ENCODE assay signal across 9 cellular contexts in genomic region chr19:38736413-38737280, GRCh38. TPM values are rescaled to one million over a fixed set of nuclear protein-coding genes. Genes with fewer than 3 reads are reported as not detected.
DNase-seq lines count a peak whose midpoint lies in the region; ATAC-seq, FAIRE-seq and TF ChIP-seq lines count a peak whose summit lies in the region.
"Had no signal": no experiment of that assay in that cellular context is flagged by ENCODE, and none has a peak within 500 bp of the region (broad histone marks: within the 10 kb centered on the region; RNA-seq: fewer than 3 reads in every experiment).

No MANE protein-coding gene starts in this region.

- H3K4me2 ChIP-seq in IMR-90 (ENCODE audit: low read depth, low read length) (peak overlapping the region; percentile 28; the same call in 1 of the 2 replicates), H1 (ENCODE audit: insufficient read depth in 1 of 2, low read depth in 2 of 2, low read length in 2 of 2) (peak overlapping the region; percentile 65 to 73)

- H3K4me3 Mint-ChIP-seq in CD8-positive, alpha-beta memory T cell, result peak overlapping the region; percentile 40 to 73 (median 64)
- H3K4me3 Mint-ChIP-seq in activated CD4-positive, alpha-beta T cell treated with anti-CD3 and anti-CD28 coated beads, Interleukin-2, amount 10 ng/mL, durations not matched to agents 24 days and 14 days, result peak overlapping the region; percentile 82
- peak overlapping the region; percentile 65 for H3K4me3 Mint-ChIP-seq in nephron progenitor cell

- no peaks in the 10 kb centered on the region for H3K9me3 ChIP-seq in CD8-positive, alpha-beta memory T cell (ENCODE audit: low read length)
- H3K9me3 ChIP-seq in IMR-90 (ENCODE audit: control insufficient read depth, insufficient read depth, low read length), result no peaks in the 10 kb centered on the region
- H3K9me3 ChIP-seq in H1 (ENCODE audit: insufficient read depth in 2 of 2, low read depth in 1 of 2, low read length in 1 of 2), result peaks cover 0 to 3% of the 10 kb centered on the region in 2 experiments; a peak in 1 of 4 replicates
- no peaks in the 10 kb centered on the region for H3K9me3 ChIP-seq in transverse colon

- H3K27me3 ChIP-seq in CD8-positive, alpha-beta memory T cell (ENCODE audit: insufficient read depth, low read length, poor library complexity, severe bottlenecking), result no peaks in the 10 kb centered on the region
- H3K27me3 ChIP-seq in IMR-90 (ENCODE audit: control insufficient read depth, insufficient read depth, low read length) (no peaks in the 10 kb centered on the region), H1 (replicated peaks in 1 of 4; ENCODE audit: control insufficient read depth in 3 of 4, extremely low read depth in 1 of 4, insufficient read depth in 3 of 4, low read length in 3 of 4) (peaks cover 4 to 16% (median 13%) of the 10 kb centered on the region in 4 experiments), transverse colon (no peaks in the 10 kb centered on the region)

- peaks cover 37 to 69% (median 44%) of the 10 kb centered on the region in 3 donors for H3K4me1 Mint-ChIP-seq in CD8-positive, alpha-beta memory T cell
- peaks cover 41% of the 10 kb centered on the region for H3K4me1 Mint-ChIP-seq in activated CD4-positive, alpha-beta T cell treated with anti-CD3 and anti-CD28 coated beads, Interleukin-2, amount 10 ng/mL, durations not matched to agents 24 days and 14 days
- peaks cover 13% of the 10 kb centered on the region for H3K4me1 Mint-ChIP-seq in nephron progenitor cell

- CTCF ChIA-PET in CD8-positive, alpha-beta memory T cell (lab: Charles Lee), result no interaction called here
- CTCF ChIA-PET in IMR-90 (lab: Yijun Ruan, JAX), result no interaction called here
- CTCF ChIA-PET in H1 (lab: Charles Lee; ENCODE audit: partially characterized antibody), result interaction anchor here (0.7 to 2.0 kb wide), 3 partner anchors 10 to 197 kb away, joined by 3 to 5 read pairs (median 4); no protein-coding TSS in a partner anchor

- H3K14ac ChIP-seq in IMR-90 (replicated peaks; ENCODE audit: low read depth, low read length), result no peak overlapping the region
- H3K14ac ChIP-seq in H1 (ENCODE audit: insufficient read length), result no peak overlapping the region

- H2AFZ ChIP-seq in IMR-90 (replicated peaks; ENCODE audit: low read length, poor library complexity) (peak overlapping the region; percentile 77), H1 (ENCODE audit: low read length) (no peak overlapping the region)

- H3K4ac ChIP-seq in IMR-90 (ENCODE audit: low read depth, low read length), result no peak overlapping the region
- H3K4ac ChIP-seq in H1 (replicated peaks; ENCODE audit: insufficient read length, low read depth, low read length), result no peak overlapping the region

- H3K4me3 ChIP-seq in CD8-positive, alpha-beta memory T cell (ENCODE audit: low read length), result no peak overlapping the region
- no peak overlapping the region; the same call in 1 of the 2 replicates for H3K4me3 ChIP-seq in IMR-90 (ENCODE audit: insufficient read depth, low read depth, low read length)
- peak overlapping the region; percentile 24 to 63 (median 32); a peak in 7 of 8 replicates for H3K4me3 ChIP-seq in H1 (ENCODE audit: extremely low read depth in 1 of 4, insufficient read depth in 2 of 4, low read depth in 3 of 4, low read length in 4 of 4)
- peak overlapping the region; percentile 12 to 48 (median 36) for H3K4me3 ChIP-seq in transverse colon

- ATAC-seq in IMR-90 (ENCODE audit: low read depth) (no peak), GM18867 (IDR thresholded peaks at IDR 0.05; ENCODE audit: unreplicated experiment) (no peak)

- H4K5ac ChIP-seq in IMR-90 (ENCODE audit: low read depth, low read length) (no peak overlapping the region), H1 (ENCODE audit: insufficient read length, low read depth, low read length) (no peak overlapping the region)

- H2BK120ac ChIP-seq in IMR-90 (ENCODE audit: low read depth, low read length) (no peak overlapping the region), H1 (replicated peaks; ENCODE audit: low read depth, low read length) (no peak overlapping the region)

- BruUV-seq in IMR-90 (replicated peaks; lab: Mats Ljungman, UMichigan), result no TSS peak

- H3K23me2 ChIP-seq in H1 (ENCODE audit: low read depth, low read length), result peaks cover 10% of the 10 kb centered on the region; the same call in 1 of the 2 replicates

- H3K23ac ChIP-seq in IMR-90 (ENCODE audit: low read depth, low read length) (no peak overlapping the region), H1 (ENCODE audit: insufficient read length) (no peak overlapping the region)

- TF ChIP-seq CTCF in IMR-90 (conservative IDR thresholded peaks at IDR 0.05; ENCODE audit: low read depth, low read length) (no peak), H1 (IDR thresholded peaks at IDR 0.05; ENCODE audit: control extremely low read depth in 1 of 3, insufficient read depth in 1 of 3, low read depth in 1 of 3, low read length in 3 of 3) (no peak), nephron progenitor cell (IDR thresholded peaks at IDR 0.05) (no peak), transverse colon (IDR thresholded peaks at IDR 0.05) (no peak)

- no peaks in the 10 kb centered on the region for H3K36me3 ChIP-seq in CD8-positive, alpha-beta memory T cell (ENCODE audit: insufficient read depth, low read length)
- H3K36me3 ChIP-seq in IMR-90 (ENCODE audit: control insufficient read depth, insufficient read depth, low read length) (peaks cover 5% of the 10 kb centered on the region; the same call in 1 of the 2 replicates), H1 (ENCODE audit: control insufficient read depth in 2 of 4, insufficient read depth in 4 of 4, low read length in 3 of 4) (peaks cover 0 to 3% (median 0%) of the 10 kb centered on the region in 4 experiments; a peak in 1 of 8 replicates), transverse colon (no peaks in the 10 kb centered on the region)

- H2AK9ac ChIP-seq in IMR-90 (replicated peaks; ENCODE audit: low read depth, low read length, poor library complexity), result no peak overlapping the region

- H4K8ac ChIP-seq in IMR-90 (ENCODE audit: low read depth in 2 of 2, low read length in 2 of 2) (no peak overlapping the region), H1 (ENCODE audit: extremely low read depth, insufficient read depth, low read length) (peak overlapping the region; percentile 71; the same call in 1 of the 2 replicates)

- H3K4me1 ChIP-seq in CD8-positive, alpha-beta memory T cell (ENCODE audit: insufficient read depth, low read length), result peaks cover 31% of the 10 kb centered on the region
- H3K4me1 ChIP-seq in IMR-90 (ENCODE audit: control insufficient read depth, insufficient read depth, low read length), result peaks cover 13% of the 10 kb centered on the region
- peaks cover 0 to 15% (median 10%) of the 10 kb centered on the region in 4 experiments; a peak in 6 of 7 replicates for H3K4me1 ChIP-seq in H1 (replicated peaks in 1 of 4; ENCODE audit: control insufficient read depth in 3 of 4, insufficient read depth in 4 of 4, low read length in 3 of 4)
- H3K4me1 ChIP-seq in transverse colon, result peaks cover 0 to 42% (median 33%) of the 10 kb centered on the region in 4 donors

- 0 out of 2 replicates have a peak, but pooled peaks cover 3% of the 10 kb centered on the region for H3K9me1 ChIP-seq in IMR-90 (ENCODE audit: insufficient read depth, low read length)

- no peak overlapping the region for H3K56ac ChIP-seq in IMR-90 (ENCODE audit: extremely low read depth, insufficient read depth, low read length)
- H3K56ac ChIP-seq in H1 (replicated peaks; ENCODE audit: insufficient read length, low read depth, low read length), result no peak overlapping the region

- H3K9me3 Mint-ChIP-seq in CD8-positive, alpha-beta memory T cell, result peaks cover 0 to 1% (median 0%) of the 10 kb centered on the region in 5 donors
- H3K9me3 Mint-ChIP-seq in activated CD4-positive, alpha-beta T cell treated with anti-CD3 and anti-CD28 coated beads, Interleukin-2, amount 10 ng/mL, durations not matched to agents 24 days and 14 days, result no peaks in the 10 kb centered on the region
- no peaks in the 10 kb centered on the region for H3K9me3 Mint-ChIP-seq in nephron progenitor cell

- no peak for FAIRE-seq in H1 (lab: Jason Lieb, UNC)

- POLR2A ChIA-PET in CD8-positive, alpha-beta memory T cell (lab: Charles Lee), result interaction anchor here (0.6 kb wide), 1 partner anchor 24 kb away, joined by 3 read pairs; no protein-coding TSS in a partner anchor
- POLR2A ChIA-PET in IMR-90 (lab: Charles Lee; ENCODE audit: unreplicated experiment) (no interaction called here), H1 (lab: Charles Lee; ENCODE audit: partially characterized antibody) (interaction anchor here (0.6 to 1.6 kb wide), 7 partner anchors 33 to 115 kb away, joined by 3 to 6 read pairs (median 3); no protein-coding TSS in a partner anchor)

- H2BK15ac ChIP-seq in IMR-90 (ENCODE audit: low read depth, low read length), result no peak overlapping the region
- H2BK15ac ChIP-seq in H1 (ENCODE audit: low read length), result no peak overlapping the region

- intact Hi-C loops in IMR-90 (cut with micrococcal nuclease) (no loop called here), transverse colon (cut with DNase I; ENCODE audit: low total_unique reads) (no loop called here)
- intact Hi-C loops in activated CD4-positive, alpha-beta T cell treated with anti-CD3 and anti-CD28 coated beads, Interleukin-2, amount 10 ng/mL, durations not matched to agents 24 days and 14 days (cut with micrococcal nuclease), result no loop called here

- peak overlapping the region; percentile 1 for H3K27ac ChIP-seq in CD8-positive, alpha-beta memory T cell (ENCODE audit: low read depth, low read length)
- no peak overlapping the region for H3K27ac ChIP-seq in IMR-90 (ENCODE audit: insufficient read depth, low read length)
- no peak overlapping the region for H3K27ac ChIP-seq in H1 (ENCODE audit: low read depth, low read length)
- peak overlapping the region; percentile 43 to 81 (median 70) for H3K27ac ChIP-seq in transverse colon

- H2AK5ac ChIP-seq in IMR-90 (ENCODE audit: low read depth, low read length) (no peak overlapping the region), H1 (ENCODE audit: low read depth, low read length) (no peak overlapping the region)

- TF ChIP-seq EP300 in H1 (IDR thresholded peaks at IDR 0.05; ENCODE audit: borderline replicate concordance in 1 of 2, low read depth in 2 of 2, low read length in 2 of 2) (no peak), transverse colon (IDR thresholded peaks at IDR 0.05; ENCODE audit: low read depth) (no peak)

- H3K79me1 ChIP-seq in IMR-90 (ENCODE audit: low read depth in 1 of 2, low read length in 2 of 2) (peaks cover 0 to 2% of the 10 kb centered on the region in 2 experiments; a peak in 1 of 4 replicates), H1 (ENCODE audit: low read depth, low read length) (peaks cover 2% of the 10 kb centered on the region)

- DNase-seq in CD8-positive, alpha-beta memory T cell, result peak; percentile 36 to 76 (median 57)
- DNase-seq in IMR-90 (no peak), H1 (ENCODE audit: low read depth in 1 of 2, low spot score in 2 of 2) (peak; percentile 36 to 91), nephron progenitor cell (peak; percentile 70), transverse colon (peak; percentile 90), NCI-H187 (lab: John Stamatoyannopoulos, UW) (no peak)
- peak; percentile 85 for DNase-seq in activated CD4-positive, alpha-beta T cell treated with anti-CD3 and anti-CD28 coated beads, Interleukin-2, amount 10 ng/mL, durations not matched to agents 24 days and 14 days

- H3K27me3 Mint-ChIP-seq in CD8-positive, alpha-beta memory T cell, result peaks cover 0 to 3% of the 10 kb centered on the region in 2 donors
- H3K27me3 Mint-ChIP-seq in activated CD4-positive, alpha-beta T cell treated with anti-CD3 and anti-CD28 coated beads, Interleukin-2, amount 10 ng/mL, durations not matched to agents 24 days and 14 days, result peaks cover 9% of the 10 kb centered on the region
- peaks cover 28% of the 10 kb centered on the region for H3K27me3 Mint-ChIP-seq in nephron progenitor cell (ENCODE audit: low read depth, poor library complexity)

- dilution Hi-C loops in IMR-90 (cut with HindIII; ENCODE audit: low sequenced_read_pairs, unreplicated experiment), result no loop called here

- H2BK12ac ChIP-seq in H1 (ENCODE audit: low read depth, low read length), result no peak overlapping the region

- peaks cover 20% of the 10 kb centered on the region for H4K20me1 ChIP-seq in IMR-90 (ENCODE audit: insufficient read depth, low read length)
- peaks cover 0 to 7% of the 10 kb centered on the region in 2 experiments for H4K20me1 ChIP-seq in H1 (replicated peaks in 1 of 2; ENCODE audit: control insufficient read depth in 1 of 2, insufficient read depth in 2 of 2, low read length in 2 of 2)

- no peak overlapping the region for H3K9ac ChIP-seq in IMR-90 (ENCODE audit: low read depth, low read length)
- H3K9ac ChIP-seq in H1 (replicated peaks in 1 of 4; ENCODE audit: extremely low read depth in 1 of 4, low read depth in 3 of 4, low read length in 3 of 4), result no peak overlapping the region

- peak overlapping the region in 5 of 8 donors; percentile 11 to 54 (median 41) for H3K27ac Mint-ChIP-seq in CD8-positive, alpha-beta memory T cell
- peak overlapping the region; percentile 73 for H3K27ac Mint-ChIP-seq in activated CD4-positive, alpha-beta T cell treated with anti-CD3 and anti-CD28 coated beads, Interleukin-2, amount 10 ng/mL, durations not matched to agents 24 days and 14 days
- H3K27ac Mint-ChIP-seq in nephron progenitor cell, result no peak overlapping the region

- no peak overlapping the region for H2BK5ac ChIP-seq in IMR-90 (ENCODE audit: low read depth, low read length, poor library complexity, severe bottlenecking)
- no peak overlapping the region for H2BK5ac ChIP-seq in H1 (ENCODE audit: low read depth, low read length)

- H2BK20ac ChIP-seq in IMR-90 (ENCODE audit: low read depth, low read length) (no peak overlapping the region), H1 (ENCODE audit: low read length) (no peak overlapping the region)

- H3K79me2 ChIP-seq in H1 (ENCODE audit: control insufficient read depth in 1 of 2, insufficient read depth in 2 of 2, low read length in 2 of 2), result no peaks in the 10 kb centered on the region

- peaks cover 0 to 8% (median 0%) of the 10 kb centered on the region in 3 donors for H3K36me3 Mint-ChIP-seq in CD8-positive, alpha-beta memory T cell
- peaks cover 6% of the 10 kb centered on the region for H3K36me3 Mint-ChIP-seq in activated CD4-positive, alpha-beta T cell treated with anti-CD3 and anti-CD28 coated beads, Interleukin-2, amount 10 ng/mL, durations not matched to agents 24 days and 14 days (ENCODE audit: low read depth)
- peaks cover 7% of the 10 kb centered on the region for H3K36me3 Mint-ChIP-seq in nephron progenitor cell (ENCODE audit: low read depth)

- no peak overlapping the region for H3K18ac ChIP-seq in IMR-90 (ENCODE audit: low read depth, low read length)
- no peak overlapping the region for H3K18ac ChIP-seq in H1 (ENCODE audit: extremely low read depth, low read length)

- 12% methylated on average over 14 of the region's 36 CpGs; no CpG with 5 or more reads in 1 of the 2 experiments for WGBS in IMR-90 (ENCODE audit: extremely low coverage in 2 of 2, insufficient read length in 1 of 2), 2 experiments
- WGBS in H1 (ENCODE audit: extremely low coverage in 1 of 2, insufficient coverage in 1 of 2, insufficient read length in 1 of 2, insufficient replicate concordance in 2 of 2, low coverage in 1 of 2, low lambda C conversion rate in 2 of 2, missing lambda C conversion rate in 1 of 2), 2 experiments, result 15% methylated on average over 8 of the region's 36 CpGs; no CpG with 5 or more reads in 1 of the 2 experiments
- WGBS in transverse colon (ENCODE audit: low coverage in 1 of 2), 2 donors, result 0 to 9% methylated on average over 1 to 23 of the region's 36 CpGs

- in situ Hi-C loops in IMR-90 (cut with MboI; ENCODE audit: low sequenced_read_pairs), result loop anchor here (25.0 kb wide), 1 partner anchor 176 kb away; the partner anchor contains the start of gene CCER2
- in situ Hi-C loops in transverse colon (cut with MboI; ENCODE audit: low pct_ligation_motif_present in 1 of 4, low pct_unique_long_range_greater_than_20kb in 1 of 4, low sequenced_read_pairs in 3 of 4), result no loop called here

- TF ChIP-seq POLR2A in IMR-90 (IDR thresholded peaks at IDR 0.05; ENCODE audit: low read depth, low read length) (no peak), H1 (IDR thresholded peaks at IDR 0.05; ENCODE audit: control extremely low read depth in 1 of 2, low read depth in 2 of 2, low read length in 2 of 2) (no peak), transverse colon (IDR thresholded peaks at IDR 0.05) (no peak)

- TF ChIP-seq RAD21 in IMR-90 (IDR thresholded peaks at IDR 0.05; ENCODE audit: low read length) (no peak), H1 (IDR thresholded peaks at IDR 0.05 in 1 of 2, conservative IDR thresholded peaks at IDR 0.05 in 1 of 2; ENCODE audit: low read depth in 2 of 2, low read length in 2 of 2) (no peak; a peak in 1 of 4 replicates)

- H4K91ac ChIP-seq in IMR-90 (ENCODE audit: insufficient read depth, low read depth, low read length) (no peak overlapping the region), H1 (replicated peaks; ENCODE audit: insufficient read length, low read length) (no peak overlapping the region)

RNA-seq across cellular contexts. Expression of gene CAPN12, which starts 7.6 kb away (rescaled TPM):
- total RNA-seq in CD8-positive, alpha-beta memory T cell, result 1 to 10 TPM; 5.2 to 5.3 TPM
- polyA plus RNA-seq in CD8-positive, alpha-beta memory T cell, result 19.5 TPM
- 0.18 TPM in 1 of 2 replicates, not detected in the other for total RNA-seq in IMR-90 (2012; rRNA removed)
- polyA plus RNA-seq in IMR-90 (2012; rRNA removed), result 0.97 and 0.99 TPM in 2 replicates
- 0.27 and 0.67 TPM in 2 replicates for polyA plus RNA-seq in IMR-90 (2012; cell fraction: cytosol; rRNA removed)
- polyA plus RNA-seq in IMR-90 (2012; cell fraction: nucleus; rRNA removed; ENCODE audit: low replicate concordance), result 8.4 and 12.7 TPM in 2 replicates
- 3.2 and 3.5 TPM in 2 replicates for total RNA-seq in activated CD4-positive, alpha-beta T cell treated with anti-CD3 and anti-CD28 coated beads, Interleukin-2, amount 10 ng/mL, durations not matched to agents 24 days and 14 days
- 7.9 and 8.8 TPM in 2 replicates for total RNA-seq in H1 (2021; fragmentation: NEBNext Ultra II Directional; extraction: Animal tissue kit (Norgen Biotek cat#: 25700))
- polyA plus RNA-seq in H1 (2011; rRNA removed), result 20.0 and 25.9 TPM in 2 replicates
- 16.5 TPM for polyA plus RNA-seq in H1 (2011; cell fraction: cytosol; rRNA removed)
- 58.9 TPM for polyA plus RNA-seq in H1 (2011; cell fraction: nucleus; rRNA removed)
- 4.8 to 13.3 TPM (median 8.3 TPM) in 4 replicates for polyA plus RNA-seq in H1 (2012, experiment 1 of 2)
- 4.3 TPM for polyA plus RNA-seq in H1 (2012, experiment 2 of 2)
- polyA plus RNA-seq in H1 (2013, experiment 1 of 2), result 13.2 TPM
- polyA plus RNA-seq in H1 (2013, experiment 2 of 2), result 11.1 TPM
- 3.7 and 5.0 TPM in 2 replicates for polyA minus RNA-seq in H1 (2011; rRNA and poly(A)+ RNA removed)
- polyA minus RNA-seq in H1 (2011; cell fraction: cytosol; rRNA and poly(A)+ RNA removed), result 6.4 TPM
- 10.9 TPM for polyA minus RNA-seq in H1 (2011; cell fraction: nucleus; rRNA and poly(A)+ RNA removed)
- total RNA-seq in transverse colon, result 10 to 100 TPM in 2 of 4 donors, 1 to 10 TPM in 1, not detected in 1; 2.6 to 44.8 (median 14.4) TPM
- total RNA-seq: myocyte had no signal

RNA-seq across cellular contexts. Expression of gene LGALS7, which starts 36.7 kb away (rescaled TPM):
- not detected for total RNA-seq in CD8-positive, alpha-beta memory T cell
- polyA plus RNA-seq in CD8-positive, alpha-beta memory T cell, result not detected
- not detected in 2 replicates for total RNA-seq in IMR-90 (2012; rRNA removed)
- polyA plus RNA-seq in IMR-90 (2012; rRNA removed), result not detected in 2 replicates
- not detected in 2 replicates for polyA plus RNA-seq in IMR-90 (2012; cell fraction: cytosol; rRNA removed)
- not detected in 2 replicates for polyA plus RNA-seq in IMR-90 (2012; cell fraction: nucleus; rRNA removed; ENCODE audit: low replicate concordance)
- not detected in 2 replicates for total RNA-seq in activated CD4-positive, alpha-beta T cell treated with anti-CD3 and anti-CD28 coated beads, Interleukin-2, amount 10 ng/mL, durations not matched to agents 24 days and 14 days
- not detected in 2 replicates for total RNA-seq in H1 (2021; fragmentation: NEBNext Ultra II Directional; extraction: Animal tissue kit (Norgen Biotek cat#: 25700))
- 0.32 and 1.2 TPM in 2 replicates for polyA plus RNA-seq in H1 (2011; rRNA removed)
- 0.19 TPM for polyA plus RNA-seq in H1 (2011; cell fraction: cytosol; rRNA removed)
- polyA plus RNA-seq in H1 (2011; cell fraction: nucleus; rRNA removed), result 0.44 TPM
- polyA plus RNA-seq in H1 (2012, experiment 1 of 2), result not detected in 4 replicates
- not detected for polyA plus RNA-seq in H1 (2012, experiment 2 of 2)
- polyA plus RNA-seq in H1 (2013, experiment 1 of 2), result 0.12 TPM
- polyA plus RNA-seq in H1 (2013, experiment 2 of 2), result not detected
- polyA minus RNA-seq in H1 (2011; rRNA and poly(A)+ RNA removed), result not detected in 2 replicates
- polyA minus RNA-seq in H1 (2011; cell fraction: cytosol; rRNA and poly(A)+ RNA removed), result not detected
- polyA minus RNA-seq in H1 (2011; cell fraction: nucleus; rRNA and poly(A)+ RNA removed), result not detected
- total RNA-seq in transverse colon, result not detected
- total RNA-seq: myocyte had no signal

RNA-seq across cellular contexts. Expression of gene LGALS7B, which starts 52.4 kb away (rescaled TPM):
- total RNA-seq in CD8-positive, alpha-beta memory T cell, result not detected
- not detected for polyA plus RNA-seq in CD8-positive, alpha-beta memory T cell
- total RNA-seq in IMR-90 (2012; rRNA removed) (not detected in 2 replicates), transverse colon (not detected)
- polyA plus RNA-seq in IMR-90 (2012; rRNA removed) (not detected in 2 replicates), H1 (2011; rRNA removed) (3.6 and 6.2 TPM in 2 replicates)
- not detected in 2 replicates for polyA plus RNA-seq in IMR-90 (2012; cell fraction: cytosol; rRNA removed)
- not detected in 2 replicates for polyA plus RNA-seq in IMR-90 (2012; cell fraction: nucleus; rRNA removed; ENCODE audit: low replicate concordance)
- not detected in 2 replicates for total RNA-seq in activated CD4-positive, alpha-beta T cell treated with anti-CD3 and anti-CD28 coated beads, Interleukin-2, amount 10 ng/mL, durations not matched to agents 24 days and 14 days
- not detected in 2 replicates for total RNA-seq in H1 (2021; fragmentation: NEBNext Ultra II Directional; extraction: Animal tissue kit (Norgen Biotek cat#: 25700))
- 4.2 TPM for polyA plus RNA-seq in H1 (2011; cell fraction: cytosol; rRNA removed)
- 1.9 TPM for polyA plus RNA-seq in H1 (2011; cell fraction: nucleus; rRNA removed)
- 1.1 to 2.9 TPM (median 1.6 TPM) in 4 replicates for polyA plus RNA-seq in H1 (2012, experiment 1 of 2)
- not detected for polyA plus RNA-seq in H1 (2012, experiment 2 of 2)
- polyA plus RNA-seq in H1 (2013, experiment 1 of 2), result 0.85 TPM
- 0.57 TPM for polyA plus RNA-seq in H1 (2013, experiment 2 of 2)
- polyA minus RNA-seq in H1 (2011; rRNA and poly(A)+ RNA removed), result not detected in 2 replicates
- polyA minus RNA-seq in H1 (2011; cell fraction: cytosol; rRNA and poly(A)+ RNA removed), result not detected
- not detected for polyA minus RNA-seq in H1 (2011; cell fraction: nucleus; rRNA and poly(A)+ RNA removed)
- total RNA-seq: myocyte had no signal

Comparison
In these comparisons a context has a peak if more than half of its experiments do, and no peak if none do; other contexts are left out.
1. DNase-seq: peak in CD8-positive, alpha-beta memory T cell (5 of 5), activated CD4-positive, alpha-beta T cell treated with anti-CD3 and anti-CD28 coated beads, Interleukin-2, amount 10 ng/mL, durations not matched to agents 24 days and 14 days (single experiment), H1 (2 of 2), nephron progenitor cell (single experiment) and transverse colon (single experiment); none in IMR-90 (single experiment) and NCI-H187 (0 of 2).
2. H3K27ac ChIP-seq: peak in CD8-positive, alpha-beta memory T cell (single experiment) and transverse colon (4 of 4); none in IMR-90 (single experiment) and H1 (single experiment).
3. H3K4me3 ChIP-seq: peak in H1 (4 of 4) and transverse colon (4 of 4); none in CD8-positive, alpha-beta memory T cell (single experiment) and IMR-90 (single experiment).
4. Peak in every context shown above with its lines, with median percentiles within 50 percentile points of each other: H3K4me3 Mint-ChIP-seq.